Comparison of ENCODE assay signal across 15 cellular contexts in the genomic region with DNA sequence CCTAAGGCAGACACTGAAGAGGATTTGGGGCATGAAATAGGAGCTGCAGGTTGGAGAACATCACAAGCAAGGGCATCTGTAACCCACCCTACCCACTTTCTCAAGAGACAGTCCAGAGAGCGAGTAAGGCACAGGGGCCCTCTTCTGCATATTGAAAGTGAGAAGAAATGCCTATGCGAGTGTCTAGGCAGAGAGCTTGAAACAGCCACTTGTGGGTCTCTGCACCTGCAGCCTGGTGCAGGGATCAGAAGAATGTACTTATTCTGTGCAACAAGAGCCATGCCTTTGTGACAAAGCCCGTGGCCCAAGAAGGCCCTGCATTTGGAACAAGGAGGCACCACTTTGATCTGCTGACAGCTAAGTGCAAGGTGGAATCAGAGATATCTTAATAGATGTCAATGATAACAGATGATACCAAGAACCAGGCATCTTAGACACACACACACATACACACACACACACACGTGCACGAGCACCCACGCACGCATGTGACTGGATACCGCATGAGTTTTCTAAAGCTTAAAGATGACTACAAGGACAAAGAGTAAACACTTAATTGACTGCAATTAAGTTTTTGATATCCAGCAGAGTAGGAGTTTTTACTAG.
DNase-seq lines count a peak whose midpoint lies in the region; ATAC-seq, FAIRE-seq and TF ChIP-seq lines count a peak whose summit lies in the region.
"Had no signal": no experiment of that assay in that cellular context is flagged by ENCODE, and none has a peak within 500 bp of the region (broad histone marks: within the 10 kb centered on the region; RNA-seq: fewer than 3 reads in every experiment).

No MANE protein-coding gene starts in this region.

- FAIRE-seq in GM12878 (lab: Jason Lieb, UNC): no peak
- FAIRE-seq: D721Med, endometrium had no signal

- TF ChIP-seq EP300 in GM12878 (IDR thresholded peaks at IDR 0.05; ENCODE audit: borderline replicate concordance in 1 of 2, control insufficient read depth in 1 of 2, low read depth in 2 of 2, low read length in 2 of 2): no peak

- TF ChIP-seq POLR2A in GM12878 (IDR thresholded peaks at IDR 0.05; ENCODE audit: low read depth, low read length) (no peak), esophagus squamous epithelium (IDR thresholded peaks at IDR 0.05) (no peak)

- intact Hi-C loops in GM12878 (cut with micrococcal nuclease; ENCODE audit: unreplicated experiment) (no loop called here), esophagus squamous epithelium (cut with DNase I) (no loop called here)

- H3K27me3 ChIP-seq in GM12878 (replicated peaks in 1 of 2; ENCODE audit: control insufficient read depth in 2 of 2, insufficient read depth in 2 of 2, low read length in 1 of 2) (no peaks in the 10 kb centered on the region), esophagus squamous epithelium (no peaks in the 10 kb centered on the region)

- RAD21 ChIA-PET in GM12878 (lab: Charles Lee; ENCODE audit: unreplicated experiment): interaction anchor here (0.8 to 16.3 kb wide), 13 partner anchors 8 to 290 kb away, joined by 3 to 362 read pairs (median 5); partner anchors contain the start of gene DPY19L1

- H3K4me1 ChIP-seq in GM12878 (ENCODE audit: control insufficient read depth, insufficient read depth, low read length) (no peaks in the 10 kb centered on the region), esophagus squamous epithelium (no peaks in the 10 kb centered on the region)

- no peaks in the 10 kb centered on the region for H4K20me1 ChIP-seq in GM12878 (ENCODE audit: control insufficient read depth, insufficient read depth)

- H3K27ac ChIP-seq in GM12878 (ENCODE audit: control insufficient read depth, insufficient read depth) (no peak overlapping the region), esophagus squamous epithelium (no peak overlapping the region)
- H3K27ac ChIP-seq: GM23248, skin epidermis, thoracic aorta had no signal

- H3K79me2 ChIP-seq in GM12878 (ENCODE audit: control insufficient read depth, insufficient read depth, low read length): no peaks in the 10 kb centered on the region

- peak; percentile 42 for DNase-seq in DMS53 treated with DMSO at 0.1 percent for 48 hours (lab: John Stamatoyannopoulos, UW; ENCODE audit: unreplicated experiment)
- DNase-seq in GM12878 (ENCODE audit: low read depth, low spot score): no peak
- DNase-seq in esophagus squamous epithelium (lab: John Stamatoyannopoulos, UW): no peak
- DNase-seq in stimulated activated CD8-positive, alpha-beta memory T cell treated with anti-CD3 and anti-CD28 coated beads, Interleukin-4, amount 100 ng/mL, for 48 hours: no peak
- DNase-seq: activated CD4-positive, CD25-positive, alpha-beta regulatory T cell treated with anti-CD3 and anti-CD28 coated beads, Interleukin-2, amount 50 U/mL, for 72 hours; AML-193; GM23248; NK-92 treated with Interleukin-12 subunit alpha and Interleukin-12 subunit beta, amount 100 ng/mL, for 24 hours had no signal

- SMC1A ChIA-PET in GM12878 (lab: Charles Lee; ENCODE audit: uncharacterized antibody, unreplicated experiment): interaction anchor here (0.7 to 14.2 kb wide), 12 partner anchors 7 to 287 kb away, joined by 3 to 220 read pairs (median 4); no protein-coding TSS in a partner anchor

- CTCF ChIA-PET in GM12878 (lab: Yijun Ruan, JAX): interaction anchor here (0.6 to 5.9 kb wide), 12 partner anchors 10 to 288 kb away, joined by 3 to 46 read pairs (median 5); no protein-coding TSS in a partner anchor

- H3K9ac ChIP-seq in GM12878 (ENCODE audit: control insufficient read depth, insufficient read depth, low read length): no peak overlapping the region
- H3K9ac ChIP-seq: GM23248 had no signal

- in situ Hi-C loops in GM12878 (cut with MboI): no loop called here

- H3K36me3 ChIP-seq in GM12878 (ENCODE audit: control insufficient read depth in 2 of 2, insufficient read depth in 2 of 2, low read length in 1 of 2) (no peaks in the 10 kb centered on the region), esophagus squamous epithelium (no peaks in the 10 kb centered on the region)
- H3K36me3 ChIP-seq: thoracic aorta had no signal

- ATAC-seq in GM18909 (IDR thresholded peaks at IDR 0.05; ENCODE audit: poor library complexity, unreplicated experiment) (peak; percentile 57), HG03432 (IDR thresholded peaks at IDR 0.05; ENCODE audit: unreplicated experiment) (peak; percentile 41), GM12878 (peak; percentile 58), HG03159 (IDR thresholded peaks at IDR 0.05; ENCODE audit: unreplicated experiment) (no peak)

- no TSS peak for BruUV-seq in GM12878 (replicated peaks; lab: Mats Ljungman, UMichigan)

- H3K4me2 ChIP-seq in GM12878 (ENCODE audit: control insufficient read depth, insufficient read depth): no peak overlapping the region

- H2AFZ ChIP-seq in GM12878 (ENCODE audit: control insufficient read depth, low read depth, low read length): no peak overlapping the region
- H2AFZ ChIP-seq: GM23248 had no signal

- H3K4me3 ChIP-seq in GM12878: no peak overlapping the region
- H3K4me3 ChIP-seq in esophagus squamous epithelium: no peak overlapping the region
- H3K4me3 ChIP-seq: GM23248, skin epidermis, thoracic aorta had no signal

- POLR2A ChIA-PET in GM12878 (lab: Charles Lee): interaction anchor here (0.6 to 4.0 kb wide), 10 partner anchors 10 to 1423 kb away, joined by 3 to 38 read pairs (median 4); no protein-coding TSS in a partner anchor

- WGBS in GM12878 (ENCODE audit: insufficient coverage, insufficient replicate concordance, low lambda C conversion rate, missing lambda C conversion rate): 20% methylated on average over 8 of the region's 8 CpGs
- 77 to 90% methylated on average over 8 of the region's 8 CpGs for WGBS in esophagus squamous epithelium, 2 donors

- no peak for TF ChIP-seq RAD21 in GM12878 (IDR thresholded peaks at IDR 0.05; ENCODE audit: insufficient read depth, low read depth, low read length)

- TF ChIP-seq CTCF in GM12878 (IDR thresholded peaks at IDR 0.05 in 2 of 3, conservative IDR thresholded peaks at IDR 0.05 in 1 of 3; ENCODE audit: control insufficient read depth in 2 of 3, extremely low read depth in 1 of 3, insufficient read depth in 1 of 3, low read depth in 3 of 3, low read length in 3 of 3) (no peak), esophagus squamous epithelium (IDR thresholded peaks at IDR 0.05) (no peak)

- H3K9me3 ChIP-seq in GM12878 (replicated peaks; ENCODE audit: control insufficient read depth, insufficient read depth, low read length) (no peaks in the 10 kb centered on the region; the same call in 2 of the 3 replicates), esophagus squamous epithelium (no peaks in the 10 kb centered on the region)
- H3K9me3 ChIP-seq: thoracic aorta had no signal

TF ChIP-seq in GM12878, 131 proteins besides CTCF, POLR2A, EP300 and RAD21:
- peak in 1 of 2 experiments; percentile 79; a peak in 3 of 4 replicates for TF ChIP-seq BHLHE40 (IDR thresholded peaks at IDR 0.05; ENCODE audit: borderline replicate concordance in 1 of 2, low read depth in 2 of 2, low read length in 1 of 2)
- TF ChIP-seq, protein P1, sequence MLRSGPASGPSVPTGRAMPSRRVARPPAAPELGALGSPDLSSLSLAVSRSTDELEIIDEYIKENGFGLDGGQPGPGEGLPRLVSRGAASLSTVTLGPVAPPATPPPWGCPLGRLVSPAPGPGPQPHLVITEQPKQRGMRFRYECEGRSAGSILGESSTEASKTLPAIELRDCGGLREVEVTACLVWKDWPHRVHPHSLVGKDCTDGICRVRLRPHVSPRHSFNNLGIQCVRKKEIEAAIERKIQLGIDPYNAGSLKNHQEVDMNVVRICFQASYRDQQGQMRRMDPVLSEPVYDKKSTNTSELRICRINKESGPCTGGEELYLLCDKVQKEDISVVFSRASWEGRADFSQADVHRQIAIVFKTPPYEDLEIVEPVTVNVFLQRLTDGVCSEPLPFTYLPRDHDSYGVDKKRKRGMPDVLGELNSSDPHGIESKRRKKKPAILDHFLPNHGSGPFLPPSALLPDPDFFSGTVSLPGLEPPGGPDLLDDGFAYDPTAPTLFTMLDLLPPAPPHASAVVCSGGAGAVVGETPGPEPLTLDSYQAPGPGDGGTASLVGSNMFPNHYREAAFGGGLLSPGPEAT (IDR thresholded peaks at IDR 0.05; ENCODE audit: low read depth): no peak
TF ChIP-seq in GM12878: peak in this region for 1.
